In genomic region chr17:68097161-68097805, GRCh38 we compare ENCODE assay signal across 23 cellular contexts.
"Had no signal": no experiment of that assay in that cellular context is flagged by ENCODE, and none has a peak within 500 bp of the region (broad histone marks: within the 10 kb centered on the region; RNA-seq: fewer than 3 reads in every experiment).

No MANE protein-coding gene starts in this region.

- H3K4me1 Mint-ChIP-seq: activated T-helper 17 cell treated with anti-CD3 and anti-CD28 coated beads, Interleukin-2, amount 50 U/mL, for 72 hours had no signal

- H3K27ac Mint-ChIP-seq: activated CD8-positive, alpha-beta memory T cell treated with anti-CD3 and anti-CD28 coated beads, Interleukin-2, amount 10 ng/mL, durations not matched to agents 7 days and 5 days; activated naive CD4-positive, alpha-beta T cell treated with anti-CD3 and anti-CD28 coated beads for 36 hours; activated T-helper 17 cell treated with anti-CD3 and anti-CD28 coated beads, Interleukin-2, amount 50 U/mL, for 72 hours; nephron progenitor cell; stimulated activated effector memory CD8-positive, alpha-beta T cell treated with anti-CD3 and anti-CD28 coated beads, Interleukin-12 subunit alpha, Interleukin-12 subunit beta, amount 100 ng/mL, for 72 hours; T-helper 2 cell treated with Interferon-gamma antibody and Interleukin-4, amounts not matched to agents 5 μg/mL and 100 μg/mL, for 36 hours had no signal

- ATAC-seq: activated CD8-positive, alpha-beta memory T cell treated with anti-CD3 and anti-CD28 coated beads, Interleukin-2, amount 10 ng/mL, durations not matched to agents 7 days and 5 days; activated T-helper 17 cell treated with anti-CD3 and anti-CD28 coated beads, Interleukin-2, amount 50 U/mL, for 72 hours; gastroesophageal sphincter; heart left ventricle; left lung; stimulated activated effector memory CD8-positive, alpha-beta T cell treated with anti-CD3 and anti-CD28 coated beads, Interleukin-12 subunit alpha, Interleukin-12 subunit beta, amount 100 ng/mL, for 72 hours had no signal

- H3K27ac ChIP-seq: brain microvascular endothelial cell, esophagus muscularis mucosa, gastroesophageal sphincter, heart left ventricle, left lung, prostate gland, right atrium auricular region, skin epidermis, stomach, upper lobe of left lung had no signal

- H3K36me3 ChIP-seq: brain microvascular endothelial cell, esophagus muscularis mucosa, gastroesophageal sphincter, heart left ventricle, left lung, prostate gland, right atrium auricular region, stomach, upper lobe of left lung had no signal

- H3K27me3 ChIP-seq: brain microvascular endothelial cell, esophagus muscularis mucosa, gastroesophageal sphincter, heart left ventricle, left lung, right atrium auricular region, stomach, upper lobe of left lung had no signal

- H3K4me1 ChIP-seq: prostate gland had no signal

- H3K9me3 Mint-ChIP-seq: activated naive CD4-positive, alpha-beta T cell treated with anti-CD3 and anti-CD28 coated beads for 36 hours; activated T-helper 17 cell treated with anti-CD3 and anti-CD28 coated beads, Interleukin-2, amount 50 U/mL, for 72 hours; stimulated activated effector memory CD8-positive, alpha-beta T cell treated with anti-CD3 and anti-CD28 coated beads, Interleukin-12 subunit alpha, Interleukin-12 subunit beta, amount 100 ng/mL, for 72 hours; T-helper 2 cell treated with Interferon-gamma antibody and Interleukin-4, amounts not matched to agents 5 μg/mL and 100 μg/mL, for 36 hours had no signal

- DNase-seq: activated CD4-positive, alpha-beta T cell treated with anti-CD3 and anti-CD28 coated beads, Interleukin-2, amount 50 U/mL, for 48 hours; activated CD8-positive, alpha-beta memory T cell treated with anti-CD3 and anti-CD28 coated beads, Interleukin-2, amount 10 ng/mL, durations not matched to agents 7 days and 5 days; activated naive CD4-positive, alpha-beta T cell treated with anti-CD3 and anti-CD28 coated beads for 36 hours; anterior cingulate cortex; brain microvascular endothelial cell; cortex of kidney; heart left ventricle; left lung; midbrain; nephron progenitor cell; occipital lobe; stimulated activated CD4-positive, alpha-beta T cell treated with anti-CD3 and anti-CD28 coated beads, Interleukin-15, amount 100 ng/mL, for 24 hours; stimulated activated CD4-positive, alpha-beta T cell treated with anti-CD3 and anti-CD28 coated beads, Interleukin-4, amount 100 ng/mL, for 1 hour; stomach; upper lobe of left lung had no signal

- H3K9me3 ChIP-seq: esophagus muscularis mucosa, gastroesophageal sphincter, heart left ventricle, left lung, prostate gland, right atrium auricular region, upper lobe of left lung had no signal

- H3K27me3 Mint-ChIP-seq: activated CD8-positive, alpha-beta memory T cell treated with anti-CD3 and anti-CD28 coated beads, Interleukin-2, amount 10 ng/mL, durations not matched to agents 7 days and 5 days; activated T-helper 17 cell treated with anti-CD3 and anti-CD28 coated beads, Interleukin-2, amount 50 U/mL, for 72 hours had no signal

- H3K36me3 Mint-ChIP-seq: activated CD8-positive, alpha-beta memory T cell treated with anti-CD3 and anti-CD28 coated beads, Interleukin-2, amount 10 ng/mL, durations not matched to agents 7 days and 5 days; stimulated activated effector memory CD8-positive, alpha-beta T cell treated with anti-CD3 and anti-CD28 coated beads, Interleukin-12 subunit alpha, Interleukin-12 subunit beta, amount 100 ng/mL, for 72 hours had no signal

- H3K4me3 ChIP-seq: esophagus muscularis mucosa, gastroesophageal sphincter, heart left ventricle, left lung, prostate gland, right atrium auricular region, skin epidermis, stomach, upper lobe of left lung had no signal

- H3K4me3 Mint-ChIP-seq: activated CD8-positive, alpha-beta memory T cell treated with anti-CD3 and anti-CD28 coated beads, Interleukin-2, amount 10 ng/mL, durations not matched to agents 7 days and 5 days; activated naive CD4-positive, alpha-beta T cell treated with anti-CD3 and anti-CD28 coated beads for 36 hours; activated T-helper 17 cell treated with anti-CD3 and anti-CD28 coated beads, Interleukin-2, amount 50 U/mL, for 72 hours; nephron progenitor cell; stimulated activated effector memory CD8-positive, alpha-beta T cell treated with anti-CD3 and anti-CD28 coated beads, Interleukin-12 subunit alpha, Interleukin-12 subunit beta, amount 100 ng/mL, for 72 hours; T-helper 2 cell treated with Interferon-gamma antibody and Interleukin-4, amounts not matched to agents 5 μg/mL and 100 μg/mL, for 36 hours had no signal
